In genomic region chr7:32299133-32299702, GRCh38 we compare ENCODE assay signal across 10 cellular contexts.
DNase-seq lines count a peak whose midpoint lies in the region; ATAC-seq, FAIRE-seq and TF ChIP-seq lines count a peak whose summit lies in the region.
"Had no signal": no experiment of that assay in that cellular context is flagged by ENCODE, and none has a peak within 500 bp of the region (broad histone marks: within the 10 kb centered on the region; RNA-seq: fewer than 3 reads in every experiment).

No MANE protein-coding gene starts in this region.

- no peaks in the 10 kb centered on the region for H3K9me3 ChIP-seq in SK-N-MC (ENCODE audit: low read depth, low read length)
- H3K9me3 ChIP-seq in cardiac muscle cell (ENCODE audit: low read depth): no peaks in the 10 kb centered on the region
- H3K9me3 ChIP-seq in pancreas: no peaks in the 10 kb centered on the region

- H3K27me3 ChIP-seq in cardiac muscle cell (peaks cover 73% of the 10 kb centered on the region), pancreas (no peaks in the 10 kb centered on the region)

- DNase-seq in DMS53 treated with DMSO at 0.1 percent for 48 hours (lab: John Stamatoyannopoulos, UW; ENCODE audit: unreplicated experiment) (peak; percentile 14), SK-N-MC (ENCODE audit: low read depth, low spot score) (no peak), cardiac muscle cell (ENCODE audit: low read depth in 1 of 2, low spot score in 1 of 2) (peak; percentile 11 to 55), pancreas (peak in 2 of 6 donors; percentile 15 to 21), NCI-H345 (lab: John Stamatoyannopoulos, UW) (no peak), NCI-H146 treated with DMSO at 0.1 percent for 48 hours (lab: John Stamatoyannopoulos, UW; ENCODE audit: unreplicated experiment) (no peak)
- DNase-seq: activated CD4-positive, CD25-positive, alpha-beta regulatory T cell; stimulated activated CD8-positive, alpha-beta memory T cell treated with anti-CD3 and anti-CD28 coated beads, Interleukin-4, amount 100 ng/mL, for 48 hours had no signal

- no peak for FAIRE-seq in pancreas (lab: Jason Lieb, UNC)

- TF ChIP-seq CTCF in cardiac muscle cell (IDR thresholded peaks at IDR 0.05; ENCODE audit: low read depth, low read length) (no peak), pancreas (IDR thresholded peaks at IDR 0.05) (no peak)

- intact Hi-C loops in pancreas (cut with DNase I): no loop called here

- WGBS in pancreas, 2 donors: 24 to 26% methylated on average over 17 of the region's 17 CpGs

- H3K4me3 ChIP-seq in SK-N-MC (peak overlapping the region; percentile 57), cardiac muscle cell (peak overlapping the region; percentile 33), pancreas (peak overlapping the region in 3 of 4 donors; percentile 13 to 49 (median 35))

- ATAC-seq in pancreas (peak in 2 of 4 donors; percentile 21 to 34), HG03354 (IDR thresholded peaks at IDR 0.05; ENCODE audit: poor library complexity, severe bottlenecking, unreplicated experiment) (no peak), GM19395 (IDR thresholded peaks at IDR 0.05; ENCODE audit: unreplicated experiment) (no peak)

- no peak overlapping the region for H3K9ac ChIP-seq in SK-N-MC (ENCODE audit: insufficient read length)

- no peaks in the 10 kb centered on the region for H3K36me3 ChIP-seq in SK-N-MC (ENCODE audit: insufficient read depth, low read length)
- no peaks in the 10 kb centered on the region for H3K36me3 ChIP-seq in cardiac muscle cell
- no peaks in the 10 kb centered on the region for H3K36me3 ChIP-seq in pancreas

- H3K4me1 ChIP-seq in cardiac muscle cell (ENCODE audit: low read depth) (no peaks in the 10 kb centered on the region), pancreas (no peaks in the 10 kb centered on the region)

- H3K27ac ChIP-seq in SK-N-MC (no peak overlapping the region), cardiac muscle cell (no peak overlapping the region), pancreas (no peak overlapping the region)

Comparison
In these comparisons a context has a peak if more than half of its experiments do, and no peak if none do; other contexts are left out.
1. DNase-seq: peak in DMS53 treated with DMSO at 0.1 percent for 48 hours (single experiment) and cardiac muscle cell (2 of 2); none in SK-N-MC (single experiment), NCI-H345 (single experiment) and NCI-H146 treated with DMSO at 0.1 percent for 48 hours (single experiment).
2. Peak in every context shown above with its lines, with median percentiles within 50 percentile points of each other: H3K4me3 ChIP-seq.